In the genomic region with DNA sequence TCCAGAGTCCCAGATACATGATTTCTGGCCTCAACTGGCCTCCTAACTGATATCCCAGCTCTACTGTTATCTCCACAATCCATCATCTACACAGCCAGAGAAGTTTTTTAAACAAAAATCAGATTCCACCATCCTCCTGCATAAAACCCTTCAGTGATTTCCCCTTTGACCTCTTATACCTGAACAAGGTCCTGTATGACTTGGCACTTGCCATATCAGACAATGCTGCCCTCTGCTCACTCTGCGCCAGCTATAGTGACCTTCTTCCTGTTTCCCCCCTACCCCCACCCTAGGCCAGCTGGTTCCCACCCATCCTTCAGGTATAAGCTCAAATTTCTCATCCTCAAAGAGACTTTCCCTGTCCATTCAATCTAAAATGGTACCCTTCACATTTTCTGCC, we compare ENCODE assay signal across 17 cellular contexts.
DNase-seq lines count a peak whose midpoint lies in the region; ATAC-seq and TF ChIP-seq lines count a peak whose summit lies in the region.
"Had no signal": no experiment of that assay in that cellular context is flagged by ENCODE, and none has a peak within 500 bp of the region (broad histone marks: within the 10 kb centered on the region; RNA-seq: fewer than 3 reads in every experiment).

No MANE protein-coding gene starts in this region.

- DNase-seq in DND-41 (no peak), right lobe of liver (peak in 1 of 3 donors; percentile 48)
- no peak for DNase-seq in activated T-cell treated with anti-CD3 and anti-CD28 coated beads, Interleukin-2, amount 50 U/mL, for 48 hours
- no peak for DNase-seq in activated CD8-positive, alpha-beta memory T cell treated with anti-CD3 and anti-CD28 coated beads, Interleukin-2, amount 50 U/mL, for 4 hours
- DNase-seq: AML-193; Caco-2; Calu3; CD4-positive, alpha-beta T cell; CD8-positive, alpha-beta T cell; DMS79 treated with DMSO at 0.1 percent for 48 hours; EL; GDM1 had no signal

- H3K4me1 ChIP-seq in DND-41 (ENCODE audit: insufficient read depth, low read length) (no peaks in the 10 kb centered on the region), right lobe of liver (peaks cover 0 to 7% (median 0%) of the 10 kb centered on the region in 4 donors)
- H3K4me1 ChIP-seq: A549; BLaER1 treated with 17β-estradiol and CSF1 and Interleukin-3, amounts not matched to agents 10 nM and 100 nM; Caco-2 had no signal

- H3K9me3 ChIP-seq in DND-41 (ENCODE audit: insufficient read depth, low read length, severe bottlenecking) (peaks cover 5% of the 10 kb centered on the region), right lobe of liver (no peaks in the 10 kb centered on the region)
- H3K9me3 ChIP-seq: A549, Caco-2 had no signal

- no peaks in the 10 kb centered on the region for H3K79me2 ChIP-seq in DND-41 (ENCODE audit: insufficient read depth, low read length)

- H3K4me2 ChIP-seq in DND-41 (ENCODE audit: insufficient read depth, low read length) = no peak overlapping the region
- H3K4me2 ChIP-seq: A549; BLaER1 treated with 17β-estradiol and CSF1 and Interleukin-3, amounts not matched to agents 10 nM and 100 nM had no signal

- no peak for TF ChIP-seq POLR2A in right lobe of liver (IDR thresholded peaks at IDR 0.05)

- TF ChIP-seq CTCF in 22Rv1 (IDR thresholded peaks at IDR 0.05) (no peak), DND-41 (IDR thresholded peaks at IDR 0.05; ENCODE audit: borderline replicate concordance, extremely low read depth, low read length, poor library complexity, severe bottlenecking) (no peak), right lobe of liver (IDR thresholded peaks at IDR 0.05) (no peak)

- 0 out of 2 replicates have a peak overlapping the region, but pooled peaks have one; percentile 27 for H2AFZ ChIP-seq in DND-41 (ENCODE audit: low read depth, low read length)

- ATAC-seq in DND-41 (ENCODE audit: insufficient read depth, low read depth) (no peak), right lobe of liver (peak; percentile 43 to 83 (median 63))
- ATAC-seq: A549; CD8-positive, alpha-beta T cell; GM12878 had no signal

- H3K36me3 ChIP-seq in DND-41 (ENCODE audit: insufficient read depth, low read length) (no peaks in the 10 kb centered on the region), right lobe of liver (no peaks in the 10 kb centered on the region)
- H3K36me3 ChIP-seq: BLaER1 treated with 17β-estradiol and CSF1 and Interleukin-3, amounts not matched to agents 10 nM and 100 nM had no signal

- H3K9ac ChIP-seq in DND-41 (ENCODE audit: low read depth, low read length) = no peak overlapping the region
- H3K9ac ChIP-seq: BLaER1 treated with 17β-estradiol and CSF1 and Interleukin-3, amounts not matched to agents 10 nM and 100 nM had no signal

- 83% methylated on average over 1 of the region's 1 CpG for whole genome bisulfite sequencing in right lobe of liver (ENCODE audit: insufficient coverage, low coverage, low lambda C conversion rate, missing lambda C conversion rate)

- intact Hi-C loops in right lobe of liver (cut with DNase I) = no loop called here

- H4K20me1 ChIP-seq in DND-41 (ENCODE audit: insufficient read depth, low read length) = no peaks in the 10 kb centered on the region
- H4K20me1 ChIP-seq: BLaER1 treated with 17β-estradiol and CSF1 and Interleukin-3, amounts not matched to agents 10 nM and 100 nM had no signal

- H3K27me3 ChIP-seq in DND-41 (ENCODE audit: insufficient read depth, low read length, poor library complexity) (no peaks in the 10 kb centered on the region), right lobe of liver (no peaks in the 10 kb centered on the region)
- H3K27me3 ChIP-seq: BLaER1 treated with 17β-estradiol and CSF1 and Interleukin-3, amounts not matched to agents 10 nM and 100 nM had no signal

- H3K4me3 ChIP-seq in DND-41 (ENCODE audit: low read depth in 1 of 2, low read length in 2 of 2) (no peak overlapping the region), right lobe of liver (no peak overlapping the region)
- H3K4me3 ChIP-seq: A549; BLaER1 treated with 17β-estradiol and CSF1 and Interleukin-3, amounts not matched to agents 10 nM and 100 nM; GM12878 had no signal

- 0 out of 2 replicates have a peak overlapping the region, but pooled peaks have one; percentile 11 for H3K27ac ChIP-seq in 22Rv1
- no peak overlapping the region for H3K27ac ChIP-seq in DND-41 (ENCODE audit: low read length)
- no peak overlapping the region for H3K27ac ChIP-seq in right lobe of liver
- H3K27ac ChIP-seq: A549; BLaER1 treated with 17β-estradiol and CSF1 and Interleukin-3, amounts not matched to agents 10 nM and 100 nM; C4-2B had no signal
